ENCODE assay signal across 9 cellular contexts in genomic region chr5:170503970-170504525, GRCh38. TPM values are rescaled to one million over a fixed set of nuclear protein-coding genes. Genes with fewer than 3 reads are reported as not detected.
A peak's percentile ranks its signal among the peaks of the same experiment; 100 is the strongest.
DNase-seq lines count a peak whose midpoint lies in the region; TF ChIP-seq lines count a peak whose summit lies in the region.
"Had no signal": no experiment of that assay in that cellular context is flagged by ENCODE, and none has a peak within 500 bp of the region (broad histone marks: within the 10 kb centered on the region; RNA-seq: fewer than 3 reads in every experiment).

KCNIP1 (plus strand) TSS chr5:170504020.

- no peaks in the 10 kb centered on the region for H3K27me3 ChIP-seq in testis

- DNase-seq in NCI-H510A treated with DMSO at 0.1 percent for 48 hours (lab: John Stamatoyannopoulos, UW) = peak; percentile 1
- DNase-seq in NCI-H510A (lab: John Stamatoyannopoulos, UW) = no peak
- peak; percentile 20 for DNase-seq in cerebellar cortex (ENCODE audit: low spot score)
- peak; percentile 86 for DNase-seq in left kidney (ENCODE audit: low read depth, low spot score)
- DNase-seq in testis = peak; percentile 53
- DNase-seq in NCI-H446 treated with DMSO at 0.1 percent for 48 hours (lab: John Stamatoyannopoulos, UW) = no peak
- no peak for DNase-seq in NCI-H226
- no peak for DNase-seq in mucosa of gallbladder (ENCODE audit: low spot score)

- peak within 1 kb of the TSS; percentile 43 to 44 for H3K4me3 ChIP-seq in testis

- 3 to 9% methylated on average over 8 to 20 of the region's 63 CpGs for WGBS in testis, 2 donors

- TF ChIP-seq POLR2A in testis (IDR thresholded peaks at IDR 0.05) = no peak

- no peaks in the 10 kb centered on the region for H3K36me3 ChIP-seq in testis (ENCODE audit: low read depth, missing control alignments)

- intact Hi-C loops in testis (cut with DNase I; ENCODE audit: low total_unique reads) = no loop called here

- TF ChIP-seq CTCF in testis (IDR thresholded peaks at IDR 0.05) = no peak

- H3K9me3 ChIP-seq in testis = no peaks in the 10 kb centered on the region

- peak within 1 kb of the TSS in 1 of 2 donors; percentile 24 for H3K27ac ChIP-seq in testis

- H3K4me1 ChIP-seq in testis = peaks cover 14% of the 10 kb centered on the region

RNA-seq across cellular contexts. Expression of gene KCNIP1, which starts in this region (rescaled TPM):
- total RNA-seq in testis (10 to 100 TPM; 13.4 to 14.8 TPM), mucosa of gallbladder (1.5 TPM)
- 5.9 TPM for polyA plus RNA-seq in testis (ENCODE audit: insufficient read depth, low read depth, low replicate concordance)
- polyA plus RNA-seq: BJ had no signal

Comparison
In these comparisons a context has a peak if more than half of its experiments do, and no peak if none do; other contexts are left out.
1. DNase-seq: peak in NCI-H510A treated with DMSO at 0.1 percent for 48 hours (single experiment), cerebellar cortex (single experiment), left kidney (single experiment) and testis (single experiment); none in NCI-H510A (single experiment), NCI-H446 treated with DMSO at 0.1 percent for 48 hours (single experiment), NCI-H226 (single experiment) and mucosa of gallbladder (single experiment).